ENCODE assay signal across 25 cellular contexts in the genomic region with DNA sequence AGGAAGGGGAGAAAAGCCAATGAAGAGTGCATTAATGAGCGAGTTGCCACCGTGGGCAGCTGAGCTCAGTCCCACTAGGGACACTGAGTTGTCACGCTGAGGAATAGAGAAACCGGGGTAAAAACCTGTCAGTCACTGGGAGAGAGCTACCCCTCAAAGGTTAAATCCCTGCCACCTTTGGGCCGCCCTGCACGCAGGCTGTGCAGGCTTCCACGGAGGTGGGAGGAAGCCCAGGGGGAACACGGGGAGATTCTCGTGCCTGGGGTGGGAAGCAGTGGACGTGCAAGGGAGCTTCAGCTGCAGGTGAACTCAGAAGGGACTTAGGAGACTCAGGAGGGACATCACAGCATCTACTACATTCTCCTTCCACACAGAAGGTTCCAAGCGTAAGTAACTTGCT.
"Had no signal": no experiment of that assay in that cellular context is flagged by ENCODE, and none has a peak within 500 bp of the region (broad histone marks: within the 10 kb centered on the region; RNA-seq: fewer than 3 reads in every experiment).

No MANE protein-coding gene starts in this region.

- H3K9ac ChIP-seq: parathyroid adenoma had no signal

- H3K27ac ChIP-seq: left lung, parathyroid adenoma, psoas muscle, skin epidermis, stomach, testis, thyroid gland, transverse colon, upper lobe of right lung had no signal

- H3K4me1 ChIP-seq: left lung, parathyroid adenoma, psoas muscle, stomach, testis, thyroid gland, transverse colon, upper lobe of right lung had no signal

- H2AFZ ChIP-seq: parathyroid adenoma had no signal

- H3K27me3 ChIP-seq: left lung, testis, thyroid gland, upper lobe of right lung had no signal

- H3K9me3 ChIP-seq: left lung, psoas muscle, stomach, testis, thyroid gland, transverse colon, upper lobe of right lung had no signal

- ATAC-seq: left colon; left lung; natural killer cell; psoas muscle; sciatic nerve; stimulated activated naive B cell treated with anti-CD40 and anti-IgM and Interleukin-4, amounts not matched to agents 10 μg/mL and 1 μg/mL and 100 μg/mL, for 72 hours; stimulated activated naive CD8-positive, alpha-beta T cell treated with anti-CD3 and anti-CD28 coated beads, Interleukin-15, Interleukin-2, amounts not matched to agents 100 U/mL and 50 U/mL, for 24 hours; upper lobe of right lung had no signal

- H3K4me3 ChIP-seq: left lung, lung, psoas muscle, skin epidermis, stomach, testis, thyroid gland, transverse colon, upper lobe of right lung had no signal

- DNase-seq: head of caudate nucleus; hippocampal formation; kidney; left colon; left lung; mesendoderm; naive B cell; natural killer cell; nephron progenitor cell; nucleus accumbens; psoas muscle; stimulated activated CD4-positive, alpha-beta T cell treated with anti-CD3 and anti-CD28 coated beads, Interleukin-12 subunit alpha, Interleukin-12 subunit beta, amount 100 ng/mL, for 4 hours; stimulated activated CD4-positive, alpha-beta T cell treated with anti-CD3 and anti-CD28 coated beads, Interleukin-15, amount 100 ng/mL, for 24 hours; stimulated activated CD4-positive, alpha-beta T cell treated with anti-CD3 and anti-CD28 coated beads, Interleukin-4, amount 100 ng/mL, for 1 hour; stimulated activated naive B cell treated with anti-CD40 and anti-IgM and Interleukin-4, amounts not matched to agents 10 μg/mL and 1 μg/mL and 100 μg/mL, for 72 hours; stimulated activated naive CD8-positive, alpha-beta T cell treated with anti-CD3 and anti-CD28 coated beads, Interleukin-15, Interleukin-2, amounts not matched to agents 100 U/mL and 50 U/mL, for 24 hours; stomach; testis; thyroid gland; transverse colon; upper lobe of right lung had no signal

- H3K36me3 ChIP-seq: left lung, stomach, thyroid gland, transverse colon, upper lobe of right lung had no signal
